In the genomic region with DNA sequence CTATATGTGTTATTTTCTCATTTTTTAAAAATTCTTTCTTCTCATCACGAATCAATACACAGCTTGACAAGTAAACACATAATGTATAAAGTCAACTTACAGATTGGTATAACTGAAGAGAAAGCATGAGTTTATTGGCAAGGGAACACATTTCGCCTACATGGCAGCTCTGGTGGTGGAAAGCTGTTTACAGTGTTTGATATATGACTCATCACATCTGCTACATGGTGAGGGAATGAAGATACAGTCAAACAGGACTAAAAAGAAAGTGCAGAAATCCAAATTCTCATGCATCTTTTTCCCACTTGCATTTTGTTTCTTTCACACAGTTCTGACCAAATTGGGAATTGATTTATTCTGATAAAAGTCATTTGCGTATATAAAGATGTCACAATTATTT, we compare ENCODE assay signal across 15 cellular contexts.
DNase-seq lines count a peak whose midpoint lies in the region; ATAC-seq and TF ChIP-seq lines count a peak whose summit lies in the region.
"Had no signal": no experiment of that assay in that cellular context is flagged by ENCODE, and none has a peak within 500 bp of the region (broad histone marks: within the 10 kb centered on the region; RNA-seq: fewer than 3 reads in every experiment).

No MANE protein-coding gene starts in this region.

- H3K4me3 ChIP-seq in RWPE2 (ENCODE audit: severe bottlenecking) (no peak overlapping the region), foreskin fibroblast (ENCODE audit: low read depth in 1 of 2, low read length in 2 of 2) (no peak overlapping the region)
- H3K4me3 ChIP-seq: BLaER1, dorsolateral prefrontal cortex had no signal

- ATAC-seq in RWPE2 (ENCODE audit: low read depth): peak; percentile 68; the same call in 2 of the 3 replicates
- no peak for ATAC-seq in GM21381 (IDR thresholded peaks at IDR 0.05; ENCODE audit: unreplicated experiment)
- no peak for ATAC-seq in HG02970 (IDR thresholded peaks at IDR 0.05; ENCODE audit: low FRiP score, unreplicated experiment)
- ATAC-seq: activated T-helper 17 cell treated with anti-CD3 and anti-CD28 coated beads, Interleukin-2, amount 50 U/mL, for 72 hours; Right ventricle myocardium inferior had no signal

- intact Hi-C loops in cardiac septum (cut with DNase I): no loop called here

- H3K9me3 ChIP-seq in RWPE2 (ENCODE audit: severe bottlenecking): no peaks in the 10 kb centered on the region
- H3K9me3 ChIP-seq: BLaER1, neutrophil had no signal

- no peak for TF ChIP-seq CTCF in RWPE2 (IDR thresholded peaks at IDR 0.05; ENCODE audit: poor library complexity, severe bottlenecking)
- TF ChIP-seq CTCF in foreskin fibroblast (IDR thresholded peaks at IDR 0.05; ENCODE audit: low read depth, low read length): no peak

- peaks cover 3% of the 10 kb centered on the region for H3K4me1 ChIP-seq in RWPE2 (ENCODE audit: insufficient read depth, poor library complexity, severe bottlenecking)
- H3K4me1 ChIP-seq: BLaER1 had no signal

- DNase-seq in A172 (ENCODE audit: low spot score): peak; percentile 35
- DNase-seq in GM04504 (ENCODE audit: low read depth): peak; percentile 41
- no peak for DNase-seq in RWPE2 (ENCODE audit: low spot score)
- peak; percentile 78 to 87 for DNase-seq in foreskin fibroblast
- DNase-seq in cardiac septum (ENCODE audit: low spot score): no peak
- DNase-seq in islet precursor cell: no peak
- DNase-seq: stimulated activated CD4-positive, alpha-beta T cell treated with anti-CD3 and anti-CD28 coated beads, Interleukin-2, amount 100 ng/mL, for 24 hours; substantia nigra had no signal

- H3K27me3 ChIP-seq in RWPE2 (ENCODE audit: insufficient read depth, poor library complexity, severe bottlenecking): no peaks in the 10 kb centered on the region
- H3K27me3 ChIP-seq: BLaER1, dorsolateral prefrontal cortex, neutrophil had no signal

- H3K27ac ChIP-seq in RWPE2 (ENCODE audit: poor library complexity, severe bottlenecking): no peak overlapping the region
- H3K27ac ChIP-seq: BLaER1, neutrophil had no signal

- H3K36me3 ChIP-seq in RWPE2 (ENCODE audit: low read depth): no peaks in the 10 kb centered on the region
- H3K36me3 ChIP-seq: BLaER1, neutrophil had no signal

Comparison
In these comparisons a context has a peak if more than half of its experiments do, and no peak if none do; other contexts are left out.
1. DNase-seq: peak in A172 (single experiment), GM04504 (single experiment) and foreskin fibroblast (2 of 2); none in RWPE2 (single experiment), cardiac septum (single experiment) and islet precursor cell (single experiment).